ENCODE assay signal across 9 cellular contexts in the genomic region with DNA sequence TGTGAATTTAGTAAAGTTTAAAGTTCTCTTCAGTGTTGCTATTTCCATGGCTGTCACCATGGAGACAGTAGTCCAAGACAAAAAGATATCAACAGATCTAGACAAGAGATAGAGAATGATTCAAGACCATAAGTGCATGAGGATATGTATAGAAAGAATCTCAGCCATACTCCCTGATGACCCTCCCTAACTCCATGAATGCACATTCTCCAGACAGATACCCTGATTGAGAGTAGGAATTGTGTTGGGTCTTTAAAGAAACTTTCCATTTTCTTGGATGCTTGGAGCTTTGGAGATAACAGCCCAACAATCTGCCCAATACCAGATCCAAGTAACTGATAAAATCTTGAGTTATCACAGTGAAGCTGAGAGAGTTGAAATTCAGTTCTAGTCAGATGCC.
"Had no signal": no experiment of that assay in that cellular context is flagged by ENCODE, and none has a peak within 500 bp of the region (broad histone marks: within the 10 kb centered on the region; RNA-seq: fewer than 3 reads in every experiment).

No MANE protein-coding gene starts in this region.

- H2AFZ ChIP-seq: GM23338 had no signal

- H3K4me1 Mint-ChIP-seq: IgD-negative memory B cell had no signal

- H3K9me3 ChIP-seq: HAP-1 had no signal

- ATAC-seq: GM23338, HCT116, HepG2 had no signal

- H3K27ac Mint-ChIP-seq: GM23338, HFFc6, IgD-negative memory B cell had no signal

- H3K36me3 Mint-ChIP-seq: IgD-negative memory B cell had no signal

- H3K4me2 ChIP-seq: GM23338 had no signal

- H3K4me3 ChIP-seq: GM23338, HAP-1 had no signal

- FAIRE-seq: HepG2 had no signal

- DNase-seq: H7, HFFc6, KBM-7 had no signal

- H3K9me3 Mint-ChIP-seq: GM23338 had no signal

- H3K27me3 Mint-ChIP-seq: IgD-negative memory B cell had no signal

- H3K4me3 Mint-ChIP-seq: GM23338, HFFc6, IgD-negative memory B cell had no signal

- H3K36me3 ChIP-seq: HAP-1 had no signal

- H3K27ac ChIP-seq: HL-60 had no signal
